Comparison of ENCODE assay signal across 21 cellular contexts in genomic region chr14:78181270-78181669, GRCh38.
"Had no signal": no experiment of that assay in that cellular context is flagged by ENCODE, and none has a peak within 500 bp of the region (broad histone marks: within the 10 kb centered on the region; RNA-seq: fewer than 3 reads in every experiment).

No MANE protein-coding gene starts in this region.

- DNase-seq: activated B cell treated with CpG ODN at 0.5 μM for 24 hours; activated CD4-positive, alpha-beta T cell treated with anti-CD3 and anti-CD28 coated beads for 48 hours; activated CD4-positive, alpha-beta T cell treated with anti-CD3 and anti-CD28 coated beads, Interleukin-2, amount 50 U/mL, for 1 hour; activated CD4-positive, alpha-beta T cell treated with anti-CD3 and anti-CD28 coated beads, Interleukin-2, amount 50 U/mL, for 48 hours; activated CD8-positive, alpha-beta memory T cell treated with anti-CD3 and anti-CD28 coated beads for 24 hours; activated CD8-positive, alpha-beta T cell treated with anti-CD3 and anti-CD28 coated beads for 36 hours; activated gamma-delta T cell; activated naive CD4-positive, alpha-beta T cell; activated naive CD4-positive, alpha-beta T cell treated with anti-CD3 and anti-CD28 coated beads, Interleukin-2, amount 10 ng/mL, durations not matched to agents 7 days and 5 days; activated naive CD8-positive, alpha-beta T cell treated with anti-CD3 and anti-CD28 coated beads, Interleukin-2, amount 10 ng/mL, durations not matched to agents 7 days and 5 days; activated T-cell treated with anti-CD3 and anti-CD28 coated beads, Interleukin-2, amount 50 U/mL, for 4 hours; brain microvascular endothelial cell; dorsolateral prefrontal cortex; effector memory CD4-positive, alpha-beta T cell; endodermal cell; foreskin fibroblast; head of caudate nucleus; T-helper 17 cell; T1000; WERI-Rb-1 had no signal

- H3K27ac ChIP-seq: brain microvascular endothelial cell, coronary artery, dorsolateral prefrontal cortex, WERI-Rb-1 had no signal

- H3K36me3 ChIP-seq: brain microvascular endothelial cell, WERI-Rb-1 had no signal

- H3K4me3 ChIP-seq: coronary artery, dorsolateral prefrontal cortex had no signal
